In genomic region chr2:21023419-21024181, GRCh38 we compare ENCODE assay signal across 9 cellular contexts. TPM values are rescaled to one million over a fixed set of nuclear protein-coding genes. Genes with fewer than 3 reads are reported as not detected.
"Had no signal": no experiment of that assay in that cellular context is flagged by ENCODE, and none has a peak within 500 bp of the region (broad histone marks: within the 10 kb centered on the region; RNA-seq: fewer than 3 reads in every experiment).

No MANE protein-coding gene starts in this region.

- ATAC-seq: GM12878 had no signal

- FAIRE-seq: G401.6, GM12878, GM12891, GM12892, GM18507, GM19239 had no signal

- DNase-seq: GDM1, GF-D8 had no signal

- H3K4me3 ChIP-seq: GM12878 had no signal

RNA-seq across cellular contexts. Expression of gene APOB, which starts 20.3 kb away (rescaled TPM):
- total RNA-seq: G401 had no signal
- polyA plus RNA-seq: GM12878 had no signal
